Comparison of ENCODE assay signal across 15 cellular contexts in genomic region chr9:98086461-98086860, GRCh38. TPM values are rescaled to one million over a fixed set of nuclear protein-coding genes. Genes with fewer than 3 reads are reported as not detected.
DNase-seq lines count a peak whose midpoint lies in the region; ATAC-seq, FAIRE-seq and TF ChIP-seq lines count a peak whose summit lies in the region.
"Had no signal": no experiment of that assay in that cellular context is flagged by ENCODE, and none has a peak within 500 bp of the region (broad histone marks: within the 10 kb centered on the region; RNA-seq: fewer than 3 reads in every experiment).

No MANE protein-coding gene starts in this region.

- no peaks in the 10 kb centered on the region for H3K9me3 Mint-ChIP-seq in CD4-positive, CD25-positive, alpha-beta regulatory T cell
- H3K9me3 Mint-ChIP-seq in Calu3 (ENCODE audit: low read depth, unreplicated experiment): no peaks in the 10 kb centered on the region
- no peaks in the 10 kb centered on the region for H3K9me3 Mint-ChIP-seq in activated T-helper 17 cell treated with anti-CD3 and anti-CD28 coated beads, Interleukin-2, amount 50 U/mL, for 72 hours
- H3K9me3 Mint-ChIP-seq in naive thymus-derived CD4-positive, alpha-beta T cell: peaks cover 0 to 1% (median 0%) of the 10 kb centered on the region in 11 donors

- H3K4me1 ChIP-seq in CD4-positive, CD25-positive, alpha-beta regulatory T cell (ENCODE audit: control insufficient read depth, insufficient read depth, low read length, poor library complexity, severe bottlenecking): peaks cover 39% of the 10 kb centered on the region
- H3K4me1 ChIP-seq in naive thymus-derived CD4-positive, alpha-beta T cell (ENCODE audit: control insufficient read depth in 2 of 2, insufficient read depth in 2 of 2, low read length in 2 of 2): peaks cover 0 to 25% of the 10 kb centered on the region in 2 donors
- H3K4me1 ChIP-seq in esophagus muscularis mucosa: peaks cover 7 to 25% (median 14%) of the 10 kb centered on the region in 4 donors

- no peaks in the 10 kb centered on the region for H3K9me3 ChIP-seq in CD4-positive, CD25-positive, alpha-beta regulatory T cell (ENCODE audit: control insufficient read depth in 2 of 2, low read length in 2 of 2)
- no peaks in the 10 kb centered on the region for H3K9me3 ChIP-seq in naive thymus-derived CD4-positive, alpha-beta T cell (ENCODE audit: control insufficient read depth in 2 of 3, low read length in 3 of 3)
- no peaks in the 10 kb centered on the region for H3K9me3 ChIP-seq in esophagus muscularis mucosa

- H3K27me3 ChIP-seq in CD4-positive, CD25-positive, alpha-beta regulatory T cell (ENCODE audit: control insufficient read depth, insufficient read depth, low read length): no peaks in the 10 kb centered on the region
- no peaks in the 10 kb centered on the region for H3K27me3 ChIP-seq in naive thymus-derived CD4-positive, alpha-beta T cell (ENCODE audit: control insufficient read depth in 2 of 2, insufficient read depth in 2 of 2, low read length in 2 of 2)
- H3K27me3 ChIP-seq in esophagus muscularis mucosa: no peaks in the 10 kb centered on the region

- no peak overlapping the region for H3K27ac ChIP-seq in CD4-positive, CD25-positive, alpha-beta regulatory T cell (ENCODE audit: insufficient read depth, low read length, poor library complexity, severe bottlenecking)
- no peak overlapping the region for H3K27ac ChIP-seq in naive thymus-derived CD4-positive, alpha-beta T cell (ENCODE audit: low read depth, low read length)
- no peak overlapping the region for H3K27ac ChIP-seq in esophagus muscularis mucosa (replicated peaks in 1 of 4)
- H3K27ac ChIP-seq: C4-2B had no signal

- DNase-seq in CD4-positive, CD25-positive, alpha-beta regulatory T cell: no peak
- DNase-seq in Calu3: no peak
- DNase-seq in naive thymus-derived CD4-positive, alpha-beta T cell: no peak
- DNase-seq in central memory CD4-positive, alpha-beta T cell: no peak
- DNase-seq in esophagus muscularis mucosa (ENCODE audit: extremely low spot score): no peak
- no peak for DNase-seq in GM19239 (ENCODE audit: insufficient read length, low spot score)
- DNase-seq: dermis blood vessel endothelial cell, KBM-7, kidney glomerular epithelial cell, NCI-H1417 treated with DMSO at 0.1 percent for 48 hours, NCI-H226 had no signal

- no peak for TF ChIP-seq CTCF in Calu3 (IDR thresholded peaks at IDR 0.05; ENCODE audit: unreplicated experiment)
- no peak for TF ChIP-seq CTCF in esophagus muscularis mucosa (IDR thresholded peaks at IDR 0.05)

- CTCF ChIA-PET in Calu3 (lab: Charles Lee): interaction anchor here (0.6 kb wide), 1 partner anchor 1048 kb away, joined by 3 read pairs; no protein-coding TSS in a partner anchor
- CTCF ChIA-PET in naive thymus-derived CD4-positive, alpha-beta T cell (lab: Charles Lee): interaction anchor here (0.6 to 1.1 kb wide), 3 partner anchors 11 to 98 kb away, joined by 3 read pairs; no protein-coding TSS in a partner anchor

- no peak overlapping the region for H3K4me3 ChIP-seq in CD4-positive, CD25-positive, alpha-beta regulatory T cell (ENCODE audit: low read depth, low read length)
- H3K4me3 ChIP-seq in naive thymus-derived CD4-positive, alpha-beta T cell (ENCODE audit: low read length): no peak overlapping the region
- no peak overlapping the region for H3K4me3 ChIP-seq in esophagus muscularis mucosa
- H3K4me3 ChIP-seq: GM12878 had no signal

- no peak for FAIRE-seq in GM19239 (lab: Jason Lieb, UNC)
- FAIRE-seq: astrocyte had no signal

- H3K4me3 Mint-ChIP-seq in CD4-positive, CD25-positive, alpha-beta regulatory T cell: peak overlapping the region; percentile 73 to 89 (median 82)
- H3K4me3 Mint-ChIP-seq in Calu3 (ENCODE audit: low read depth, unreplicated experiment): no peak overlapping the region
- H3K4me3 Mint-ChIP-seq in activated T-helper 17 cell treated with anti-CD3 and anti-CD28 coated beads, Interleukin-2, amount 50 U/mL, for 72 hours: peak overlapping the region; percentile 47
- peak overlapping the region; percentile 2 to 67 (median 42) for H3K4me3 Mint-ChIP-seq in naive thymus-derived CD4-positive, alpha-beta T cell

- POLR2A ChIA-PET in naive thymus-derived CD4-positive, alpha-beta T cell (lab: Charles Lee): interaction anchor here (0.6 to 1.1 kb wide), 3 partner anchors 10 to 29 kb away, joined by 3 to 4 read pairs (median 3); no protein-coding TSS in a partner anchor

- H3K4me1 Mint-ChIP-seq in CD4-positive, CD25-positive, alpha-beta regulatory T cell: peaks cover 31 to 86% (median 64%) of the 10 kb centered on the region in 4 donors
- H3K4me1 Mint-ChIP-seq in Calu3 (ENCODE audit: low read depth, unreplicated experiment): peaks cover 17% of the 10 kb centered on the region
- peaks cover 35% of the 10 kb centered on the region for H3K4me1 Mint-ChIP-seq in activated T-helper 17 cell treated with anti-CD3 and anti-CD28 coated beads, Interleukin-2, amount 50 U/mL, for 72 hours
- peaks cover 8 to 64% (median 54%) of the 10 kb centered on the region in 7 donors for H3K4me1 Mint-ChIP-seq in naive thymus-derived CD4-positive, alpha-beta T cell

- TF ChIP-seq EP300 in esophagus muscularis mucosa (IDR thresholded peaks at IDR 0.05): no peak

- peaks cover 60% of the 10 kb centered on the region for H3K36me3 ChIP-seq in CD4-positive, CD25-positive, alpha-beta regulatory T cell (ENCODE audit: control insufficient read depth, insufficient read depth, low read length)
- peaks cover 13 to 60% (median 25%) of the 10 kb centered on the region in 3 experiments for H3K36me3 ChIP-seq in naive thymus-derived CD4-positive, alpha-beta T cell (ENCODE audit: control insufficient read depth in 2 of 3, insufficient read depth in 3 of 3, low read length in 3 of 3)
- H3K36me3 ChIP-seq in esophagus muscularis mucosa: peaks cover 2 to 27% (median 20%) of the 10 kb centered on the region in 4 donors

- WGBS in esophagus muscularis mucosa: 99% methylated on average over 4 of the region's 4 CpGs

- no peak for ATAC-seq in CD4-positive, CD25-positive, alpha-beta regulatory T cell (ENCODE audit: low read depth in 2 of 2)
- ATAC-seq in activated T-helper 17 cell treated with anti-CD3 and anti-CD28 coated beads, Interleukin-2, amount 50 U/mL, for 72 hours (replicated peaks): no peak
- ATAC-seq in naive thymus-derived CD4-positive, alpha-beta T cell: no peak

- H3K27ac Mint-ChIP-seq in CD4-positive, CD25-positive, alpha-beta regulatory T cell: peak overlapping the region; percentile 84 to 95 (median 90)
- peak overlapping the region; percentile 74 for H3K27ac Mint-ChIP-seq in Calu3 (ENCODE audit: unreplicated experiment)
- H3K27ac Mint-ChIP-seq in activated T-helper 17 cell treated with anti-CD3 and anti-CD28 coated beads, Interleukin-2, amount 50 U/mL, for 72 hours: peak overlapping the region; percentile 90
- peak overlapping the region; percentile 64 to 92 (median 82) for H3K27ac Mint-ChIP-seq in naive thymus-derived CD4-positive, alpha-beta T cell

- no peak for TF ChIP-seq POLR2A in esophagus muscularis mucosa (IDR thresholded peaks at IDR 0.05; ENCODE audit: low read depth)

- BruUV-seq in Calu3 (replicated peaks; lab: Mats Ljungman, UMichigan): no TSS peak

- H3K27me3 Mint-ChIP-seq in CD4-positive, CD25-positive, alpha-beta regulatory T cell: no peaks in the 10 kb centered on the region
- no peaks in the 10 kb centered on the region for H3K27me3 Mint-ChIP-seq in Calu3 (ENCODE audit: unreplicated experiment)
- no peaks in the 10 kb centered on the region for H3K27me3 Mint-ChIP-seq in activated T-helper 17 cell treated with anti-CD3 and anti-CD28 coated beads, Interleukin-2, amount 50 U/mL, for 72 hours
- no peaks in the 10 kb centered on the region for H3K27me3 Mint-ChIP-seq in naive thymus-derived CD4-positive, alpha-beta T cell

- H3K36me3 Mint-ChIP-seq in CD4-positive, CD25-positive, alpha-beta regulatory T cell: peaks cover 68% of the 10 kb centered on the region
- peaks cover 36% of the 10 kb centered on the region for H3K36me3 Mint-ChIP-seq in Calu3 (ENCODE audit: insufficient read depth, unreplicated experiment)
- H3K36me3 Mint-ChIP-seq in activated T-helper 17 cell treated with anti-CD3 and anti-CD28 coated beads, Interleukin-2, amount 50 U/mL, for 72 hours (ENCODE audit: low read depth): peaks cover 92% of the 10 kb centered on the region
- peaks cover 23 to 58% (median 39%) of the 10 kb centered on the region in 5 donors for H3K36me3 Mint-ChIP-seq in naive thymus-derived CD4-positive, alpha-beta T cell

- intact Hi-C loops in Calu3 (cut with micrococcal nuclease; ENCODE audit: unreplicated experiment): no loop called here
- intact Hi-C loops in naive thymus-derived CD4-positive, alpha-beta T cell (cut with micrococcal nuclease): no loop called here
- intact Hi-C loops in esophagus muscularis mucosa (cut with DNase I): no loop called here

RNA-seq across cellular contexts. Expression of gene NANS, which starts 29.9 kb away (rescaled TPM):
- 51.4 TPM for total RNA-seq in CD4-positive, CD25-positive, alpha-beta regulatory T cell
- polyA plus RNA-seq in CD4-positive, CD25-positive, alpha-beta regulatory T cell: 10 to 100 TPM; 34.4 to 44.7 (median 36.4) TPM
- 43.0 and 47.5 TPM in 2 replicates for total RNA-seq in Calu3 (2022)
- 10 to 100 TPM; 46.4 to 54.4 TPM for total RNA-seq in activated T-helper 17 cell treated with anti-CD3 and anti-CD28 coated beads, Interleukin-2, amount 50 U/mL, for 72 hours
- total RNA-seq in naive thymus-derived CD4-positive, alpha-beta T cell: 10 to 100 TPM; 16.3 to 58.9 (median 51.8) TPM
- 10 to 100 TPM; 33.0 to 33.2 TPM for polyA plus RNA-seq in naive thymus-derived CD4-positive, alpha-beta T cell
- total RNA-seq in esophagus muscularis mucosa: 10 to 100 TPM; 25.3 to 54.7 (median 37.3) TPM

RNA-seq across cellular contexts. Expression of gene TRIM14, which starts 32.6 kb away (rescaled TPM):
- 120 TPM for total RNA-seq in CD4-positive, CD25-positive, alpha-beta regulatory T cell
- 10 to 100 TPM; 65.2 to 94.0 (median 73.7) TPM for polyA plus RNA-seq in CD4-positive, CD25-positive, alpha-beta regulatory T cell
- total RNA-seq in Calu3 (2022): 34.1 and 54.0 TPM in 2 replicates
- total RNA-seq in activated T-helper 17 cell treated with anti-CD3 and anti-CD28 coated beads, Interleukin-2, amount 50 U/mL, for 72 hours: 10 to 100 TPM; 43.4 to 57.8 TPM
- total RNA-seq in naive thymus-derived CD4-positive, alpha-beta T cell: 100 to 1,000 TPM in 1 of 5 experiments, 10 to 100 TPM in 4; 54.1 to 114 (median 79.7) TPM
- polyA plus RNA-seq in naive thymus-derived CD4-positive, alpha-beta T cell: 100 to 1,000 TPM in 1 of 2 donors, 10 to 100 TPM in 1; 57.8 to 107 TPM
- 10 to 100 TPM in 2 of 4 donors, 1 to 10 TPM in 2; 6.1 to 14.9 (median 11.2) TPM for total RNA-seq in esophagus muscularis mucosa
